ENCODE assay signal across 1 cellular context in the genomic region with DNA sequence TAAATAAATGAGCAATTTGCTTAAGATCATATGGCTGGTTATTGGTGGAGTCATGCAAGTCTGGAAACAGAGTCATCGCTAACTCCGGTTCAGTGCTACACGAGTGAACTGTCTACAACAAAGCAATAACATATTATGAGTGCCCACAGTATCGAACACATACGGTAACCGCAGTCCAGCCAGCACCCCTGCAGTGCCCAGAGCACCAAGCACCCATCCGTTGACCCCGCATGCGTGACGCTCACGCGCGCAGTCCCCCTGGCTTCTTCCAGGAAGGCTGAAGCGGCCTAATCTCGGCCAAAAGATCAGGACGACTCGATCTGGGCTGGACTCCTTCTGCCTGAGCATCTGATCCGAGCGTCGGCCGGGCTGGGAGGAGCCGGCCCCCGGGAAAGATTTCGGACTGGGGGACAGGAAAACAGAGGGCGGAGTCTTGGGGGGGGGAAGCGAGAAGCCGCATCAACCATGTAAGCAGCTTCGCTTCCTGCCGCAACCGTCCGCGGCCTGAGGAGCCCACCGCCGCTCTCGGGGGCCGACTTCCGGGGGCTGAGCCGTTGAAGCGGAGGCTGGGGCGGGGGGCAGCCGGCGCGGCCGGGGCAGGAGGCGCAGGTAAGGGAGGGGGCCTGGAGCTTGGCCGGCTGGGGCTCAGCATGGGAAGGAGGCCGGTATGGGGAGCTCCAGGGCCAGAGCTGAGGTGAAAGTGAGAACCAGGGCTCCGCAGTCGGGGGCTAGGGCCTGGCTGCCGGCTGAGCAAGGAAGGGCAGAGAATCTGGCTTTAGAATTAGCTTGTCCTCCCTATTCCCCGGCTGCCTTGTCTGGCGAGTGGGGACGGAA.
TF ChIP-seq lines count a peak whose summit lies in the region.

A gene with protein sequence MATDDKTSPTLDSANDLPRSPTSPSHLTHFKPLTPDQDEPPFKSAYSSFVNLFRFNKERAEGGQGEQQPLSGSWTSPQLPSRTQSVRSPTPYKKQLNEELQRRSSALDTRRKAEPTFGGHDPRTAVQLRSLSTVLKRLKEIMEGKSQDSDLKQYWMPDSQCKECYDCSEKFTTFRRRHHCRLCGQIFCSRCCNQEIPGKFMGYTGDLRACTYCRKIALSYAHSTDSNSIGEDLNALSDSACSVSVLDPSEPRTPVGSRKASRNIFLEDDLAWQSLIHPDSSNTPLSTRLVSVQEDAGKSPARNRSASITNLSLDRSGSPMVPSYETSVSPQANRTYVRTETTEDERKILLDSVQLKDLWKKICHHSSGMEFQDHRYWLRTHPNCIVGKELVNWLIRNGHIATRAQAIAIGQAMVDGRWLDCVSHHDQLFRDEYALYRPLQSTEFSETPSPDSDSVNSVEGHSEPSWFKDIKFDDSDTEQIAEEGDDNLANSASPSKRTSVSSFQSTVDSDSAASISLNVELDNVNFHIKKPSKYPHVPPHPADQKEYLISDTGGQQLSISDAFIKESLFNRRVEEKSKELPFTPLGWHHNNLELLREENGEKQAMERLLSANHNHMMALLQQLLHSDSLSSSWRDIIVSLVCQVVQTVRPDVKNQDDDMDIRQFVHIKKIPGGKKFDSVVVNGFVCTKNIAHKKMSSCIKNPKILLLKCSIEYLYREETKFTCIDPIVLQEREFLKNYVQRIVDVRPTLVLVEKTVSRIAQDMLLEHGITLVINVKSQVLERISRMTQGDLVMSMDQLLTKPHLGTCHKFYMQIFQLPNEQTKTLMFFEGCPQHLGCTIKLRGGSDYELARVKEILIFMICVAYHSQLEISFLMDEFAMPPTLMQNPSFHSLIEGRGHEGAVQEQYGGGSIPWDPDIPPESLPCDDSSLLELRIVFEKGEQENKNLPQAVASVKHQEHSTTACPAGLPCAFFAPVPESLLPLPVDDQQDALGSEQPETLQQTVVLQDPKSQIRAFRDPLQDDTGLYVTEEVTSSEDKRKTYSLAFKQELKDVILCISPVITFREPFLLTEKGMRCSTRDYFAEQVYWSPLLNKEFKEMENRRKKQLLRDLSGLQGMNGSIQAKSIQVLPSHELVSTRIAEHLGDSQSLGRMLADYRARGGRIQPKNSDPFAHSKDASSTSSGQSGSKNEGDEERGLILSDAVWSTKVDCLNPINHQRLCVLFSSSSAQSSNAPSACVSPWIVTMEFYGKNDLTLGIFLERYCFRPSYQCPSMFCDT (N-terminal part only) (plus strand): TSS at position 449 of the 834 bp plus-strand sequence. CDS start 5,265 bp downstream, outside the sequence.

TF ChIP-seq in H1, 55 proteins besides CTCF, POLR2A, EP300 and RAD21 (continued from another document):
- TF ChIP-seq, protein P1, sequence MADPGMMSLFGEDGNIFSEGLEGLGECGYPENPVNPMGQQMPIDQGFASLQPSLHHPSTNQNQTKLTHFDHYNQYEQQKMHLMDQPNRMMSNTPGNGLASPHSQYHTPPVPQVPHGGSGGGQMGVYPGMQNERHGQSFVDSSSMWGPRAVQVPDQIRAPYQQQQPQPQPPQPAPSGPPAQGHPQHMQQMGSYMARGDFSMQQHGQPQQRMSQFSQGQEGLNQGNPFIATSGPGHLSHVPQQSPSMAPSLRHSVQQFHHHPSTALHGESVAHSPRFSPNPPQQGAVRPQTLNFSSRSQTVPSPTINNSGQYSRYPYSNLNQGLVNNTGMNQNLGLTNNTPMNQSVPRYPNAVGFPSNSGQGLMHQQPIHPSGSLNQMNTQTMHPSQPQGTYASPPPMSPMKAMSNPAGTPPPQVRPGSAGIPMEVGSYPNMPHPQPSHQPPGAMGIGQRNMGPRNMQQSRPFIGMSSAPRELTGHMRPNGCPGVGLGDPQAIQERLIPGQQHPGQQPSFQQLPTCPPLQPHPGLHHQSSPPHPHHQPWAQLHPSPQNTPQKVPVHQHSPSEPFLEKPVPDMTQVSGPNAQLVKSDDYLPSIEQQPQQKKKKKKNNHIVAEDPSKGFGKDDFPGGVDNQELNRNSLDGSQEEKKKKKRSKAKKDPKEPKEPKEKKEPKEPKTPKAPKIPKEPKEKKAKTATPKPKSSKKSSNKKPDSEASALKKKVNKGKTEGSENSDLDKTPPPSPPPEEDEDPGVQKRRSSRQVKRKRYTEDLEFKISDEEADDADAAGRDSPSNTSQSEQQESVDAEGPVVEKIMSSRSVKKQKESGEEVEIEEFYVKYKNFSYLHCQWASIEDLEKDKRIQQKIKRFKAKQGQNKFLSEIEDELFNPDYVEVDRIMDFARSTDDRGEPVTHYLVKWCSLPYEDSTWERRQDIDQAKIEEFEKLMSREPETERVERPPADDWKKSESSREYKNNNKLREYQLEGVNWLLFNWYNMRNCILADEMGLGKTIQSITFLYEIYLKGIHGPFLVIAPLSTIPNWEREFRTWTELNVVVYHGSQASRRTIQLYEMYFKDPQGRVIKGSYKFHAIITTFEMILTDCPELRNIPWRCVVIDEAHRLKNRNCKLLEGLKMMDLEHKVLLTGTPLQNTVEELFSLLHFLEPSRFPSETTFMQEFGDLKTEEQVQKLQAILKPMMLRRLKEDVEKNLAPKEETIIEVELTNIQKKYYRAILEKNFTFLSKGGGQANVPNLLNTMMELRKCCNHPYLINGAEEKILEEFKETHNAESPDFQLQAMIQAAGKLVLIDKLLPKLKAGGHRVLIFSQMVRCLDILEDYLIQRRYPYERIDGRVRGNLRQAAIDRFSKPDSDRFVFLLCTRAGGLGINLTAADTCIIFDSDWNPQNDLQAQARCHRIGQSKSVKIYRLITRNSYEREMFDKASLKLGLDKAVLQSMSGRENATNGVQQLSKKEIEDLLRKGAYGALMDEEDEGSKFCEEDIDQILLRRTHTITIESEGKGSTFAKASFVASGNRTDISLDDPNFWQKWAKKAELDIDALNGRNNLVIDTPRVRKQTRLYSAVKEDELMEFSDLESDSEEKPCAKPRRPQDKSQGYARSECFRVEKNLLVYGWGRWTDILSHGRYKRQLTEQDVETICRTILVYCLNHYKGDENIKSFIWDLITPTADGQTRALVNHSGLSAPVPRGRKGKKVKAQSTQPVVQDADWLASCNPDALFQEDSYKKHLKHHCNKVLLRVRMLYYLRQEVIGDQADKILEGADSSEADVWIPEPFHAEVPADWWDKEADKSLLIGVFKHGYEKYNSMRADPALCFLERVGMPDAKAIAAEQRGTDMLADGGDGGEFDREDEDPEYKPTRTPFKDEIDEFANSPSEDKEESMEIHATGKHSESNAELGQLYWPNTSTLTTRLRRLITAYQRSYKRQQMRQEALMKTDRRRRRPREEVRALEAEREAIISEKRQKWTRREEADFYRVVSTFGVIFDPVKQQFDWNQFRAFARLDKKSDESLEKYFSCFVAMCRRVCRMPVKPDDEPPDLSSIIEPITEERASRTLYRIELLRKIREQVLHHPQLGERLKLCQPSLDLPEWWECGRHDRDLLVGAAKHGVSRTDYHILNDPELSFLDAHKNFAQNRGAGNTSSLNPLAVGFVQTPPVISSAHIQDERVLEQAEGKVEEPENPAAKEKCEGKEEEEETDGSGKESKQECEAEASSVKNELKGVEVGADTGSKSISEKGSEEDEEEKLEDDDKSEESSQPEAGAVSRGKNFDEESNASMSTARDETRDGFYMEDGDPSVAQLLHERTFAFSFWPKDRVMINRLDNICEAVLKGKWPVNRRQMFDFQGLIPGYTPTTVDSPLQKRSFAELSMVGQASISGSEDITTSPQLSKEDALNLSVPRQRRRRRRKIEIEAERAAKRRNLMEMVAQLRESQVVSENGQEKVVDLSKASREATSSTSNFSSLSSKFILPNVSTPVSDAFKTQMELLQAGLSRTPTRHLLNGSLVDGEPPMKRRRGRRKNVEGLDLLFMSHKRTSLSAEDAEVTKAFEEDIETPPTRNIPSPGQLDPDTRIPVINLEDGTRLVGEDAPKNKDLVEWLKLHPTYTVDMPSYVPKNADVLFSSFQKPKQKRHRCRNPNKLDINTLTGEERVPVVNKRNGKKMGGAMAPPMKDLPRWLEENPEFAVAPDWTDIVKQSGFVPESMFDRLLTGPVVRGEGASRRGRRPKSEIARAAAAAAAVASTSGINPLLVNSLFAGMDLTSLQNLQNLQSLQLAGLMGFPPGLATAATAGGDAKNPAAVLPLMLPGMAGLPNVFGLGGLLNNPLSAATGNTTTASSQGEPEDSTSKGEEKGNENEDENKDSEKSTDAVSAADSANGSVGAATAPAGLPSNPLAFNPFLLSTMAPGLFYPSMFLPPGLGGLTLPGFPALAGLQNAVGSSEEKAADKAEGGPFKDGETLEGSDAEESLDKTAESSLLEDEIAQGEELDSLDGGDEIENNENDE (IDR thresholded peaks at IDR 0.05; ENCODE audit: insufficient replicate concordance, low read length): peak; percentile 99
- TF ChIP-seq SRF (IDR thresholded peaks at IDR 0.05; ENCODE audit: low read depth, low read length): peak; percentile 91
- no peak for TF ChIP-seq KDM4A (IDR thresholded peaks at IDR 0.05; ENCODE audit: low read depth, low read length, severe bottlenecking)
- no peak for TF ChIP-seq RFX5 (IDR thresholded peaks at IDR 0.05; ENCODE audit: borderline replicate concordance, low read depth, low read length)
- no peak for TF ChIP-seq SIRT6 (IDR thresholded peaks at IDR 0.05; ENCODE audit: low read length)
